In the genomic region with DNA sequence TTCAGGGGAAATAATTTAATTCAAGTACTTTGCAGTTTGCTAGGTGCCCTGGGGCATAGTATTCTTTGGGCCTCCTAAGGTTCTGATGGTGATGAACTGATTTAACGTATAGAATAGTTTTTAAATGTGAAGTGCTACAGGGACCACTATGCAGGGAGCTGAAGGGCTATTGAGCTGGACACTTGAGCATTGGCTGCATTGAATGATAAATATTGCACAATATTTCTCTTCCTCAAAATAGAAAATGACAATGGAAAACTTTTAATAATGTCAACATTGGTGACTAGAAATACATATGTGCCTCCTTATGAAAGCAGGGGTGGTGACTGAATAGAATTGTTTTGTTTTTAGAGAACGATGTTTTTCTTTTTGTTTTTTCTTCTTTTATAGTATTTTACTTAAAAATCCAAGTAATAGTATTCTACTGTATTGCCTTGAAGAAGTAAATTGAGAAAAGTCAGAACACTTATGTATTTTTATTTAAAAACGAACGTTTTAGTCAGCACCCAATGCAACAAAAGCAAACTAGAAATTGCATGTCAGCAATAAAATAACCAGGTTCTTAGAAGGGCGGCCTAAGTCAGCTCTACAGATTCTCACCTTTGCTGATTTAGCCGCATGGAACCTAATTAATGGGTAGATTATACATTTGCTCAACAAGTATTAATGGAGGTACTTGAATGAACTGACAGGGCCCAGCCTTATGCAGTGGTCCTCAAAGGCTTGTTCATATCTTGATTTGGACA, we compare ENCODE assay signal across 34 cellular contexts.
"Had no signal": no experiment of that assay in that cellular context is flagged by ENCODE, and none has a peak within 500 bp of the region (broad histone marks: within the 10 kb centered on the region; RNA-seq: fewer than 3 reads in every experiment).

No MANE protein-coding gene starts in this region.

- H3K4me3 ChIP-seq: adrenal gland, body of pancreas, esophagus squamous epithelium had no signal

- H3K27ac Mint-ChIP-seq: activated B cell treated with CpG ODN at 0.5 μM for 24 hours; activated CD8-positive, alpha-beta T cell treated with anti-CD3 and anti-CD28 coated beads for 36 hours; activated naive CD4-positive, alpha-beta T cell treated with anti-CD3 and anti-CD28 coated beads, Interleukin-2, amount 50 U/mL, for 24 hours; activated naive CD8-positive, alpha-beta T cell treated with anti-CD3 and anti-CD28 coated beads for 36 hours; activated naive CD8-positive, alpha-beta T cell treated with anti-CD3 and anti-CD28 coated beads, Interleukin-2, amount 50 U/mL, for 24 hours; activated T-helper 17 cell treated with anti-CD3 and anti-CD28 coated beads, Interleukin-2, amount 50 U/mL, for 72 hours; T-helper 1 cell treated with Interleukin-12 subunit alpha and Interleukin-12 subunit beta and Interleukin-4 antibody, amounts not matched to agents 30 μg/mL and 1 μg/mL, for 36 hours; T-helper 2 cell treated with Interferon-gamma antibody and Interleukin-4, amounts not matched to agents 5 μg/mL and 100 μg/mL, for 36 hours had no signal

- H3K36me3 Mint-ChIP-seq: activated naive CD4-positive, alpha-beta T cell treated with anti-CD3 and anti-CD28 coated beads, Interleukin-2, amount 50 U/mL, for 24 hours; activated naive CD8-positive, alpha-beta T cell treated with anti-CD3 and anti-CD28 coated beads for 36 hours had no signal

- H3K9me3 ChIP-seq: adrenal gland, body of pancreas, esophagus squamous epithelium had no signal

- ATAC-seq: activated CD4-positive, CD25-positive, alpha-beta regulatory T cell treated with anti-CD3 and anti-CD28 coated beads, Interleukin-2, amount 50 U/mL, for 24 hours; activated CD8-positive, alpha-beta T cell treated with anti-CD3 and anti-CD28 coated beads for 36 hours; activated naive CD8-positive, alpha-beta T cell treated with anti-CD3 and anti-CD28 coated beads, Interleukin-2, amount 50 U/mL, for 24 hours; activated T-cell treated with anti-CD3 and anti-CD28 coated beads, Interleukin-2, amount 50 U/mL, for 4 hours; activated T-helper 17 cell treated with anti-CD3 and anti-CD28 coated beads, Interleukin-2, amount 50 U/mL, for 72 hours; body of pancreas had no signal

- H3K36me3 ChIP-seq: adrenal gland, esophagus squamous epithelium, WERI-Rb-1 had no signal

- H3K27me3 ChIP-seq: adrenal gland, esophagus squamous epithelium had no signal

- H3K4me1 ChIP-seq: adrenal gland, body of pancreas had no signal

- H3K27ac ChIP-seq: adrenal gland, body of pancreas, epithelial cell of prostate, esophagus squamous epithelium, WERI-Rb-1 had no signal

- FAIRE-seq: colon, endometrium, endothelial cell of umbilical vein, frontal cortex had no signal

- DNase-seq: activated B cell treated with CpG ODN at 0.5 μM for 24 hours; activated CD4-positive, alpha-beta T cell treated with anti-CD3 and anti-CD28 coated beads for 48 hours; activated CD4-positive, alpha-beta T cell treated with anti-CD3 and anti-CD28 coated beads, Interleukin-2, amount 50 U/mL, for 1 hour; activated CD4-positive, alpha-beta T cell treated with anti-CD3 and anti-CD28 coated beads, Interleukin-2, amount 50 U/mL, for 48 hours; activated CD8-positive, alpha-beta memory T cell treated with anti-CD3 and anti-CD28 coated beads for 24 hours; activated CD8-positive, alpha-beta T cell treated with anti-CD3 and anti-CD28 coated beads for 36 hours; activated effector memory CD4-positive, alpha-beta T cell treated with Interleukin-2 at 50 U/mL for 16 hours; activated gamma-delta T cell treated with Interleukin-2 at 50 U/mL for 16 hours; activated naive CD4-positive, alpha-beta T cell treated with Interleukin-2 at 50 U/mL for 16 hours; activated naive CD8-positive, alpha-beta T cell treated with anti-CD3 and anti-CD28 coated beads for 36 hours; activated naive CD8-positive, alpha-beta T cell treated with anti-CD3 and anti-CD28 coated beads, Interleukin-2, amount 50 U/mL, for 24 hours; activated T-cell treated with anti-CD3 and anti-CD28 coated beads, Interleukin-2, amount 50 U/mL, for 4 hours; adrenal gland; amygdala; aorta; body of pancreas; caudate nucleus; cortex of kidney; dermis blood vessel endothelial cell; effector CD4-positive, alpha-beta T cell; esophagus squamous epithelium; head of caudate nucleus; T1000; WERI-Rb-1 had no signal

- H3K27me3 Mint-ChIP-seq: activated B cell treated with CpG ODN at 0.5 μM for 24 hours; activated CD8-positive, alpha-beta T cell treated with anti-CD3 and anti-CD28 coated beads for 36 hours; activated naive CD4-positive, alpha-beta T cell treated with anti-CD3 and anti-CD28 coated beads, Interleukin-2, amount 50 U/mL, for 24 hours; activated naive CD8-positive, alpha-beta T cell treated with anti-CD3 and anti-CD28 coated beads for 36 hours; activated naive CD8-positive, alpha-beta T cell treated with anti-CD3 and anti-CD28 coated beads, Interleukin-2, amount 50 U/mL, for 24 hours; activated T-helper 17 cell treated with anti-CD3 and anti-CD28 coated beads, Interleukin-2, amount 50 U/mL, for 72 hours had no signal

- H3K4me3 Mint-ChIP-seq: activated B cell treated with CpG ODN at 0.5 μM for 24 hours; activated CD8-positive, alpha-beta T cell treated with anti-CD3 and anti-CD28 coated beads for 36 hours; activated naive CD4-positive, alpha-beta T cell treated with anti-CD3 and anti-CD28 coated beads, Interleukin-2, amount 50 U/mL, for 24 hours; activated naive CD8-positive, alpha-beta T cell treated with anti-CD3 and anti-CD28 coated beads for 36 hours; activated naive CD8-positive, alpha-beta T cell treated with anti-CD3 and anti-CD28 coated beads, Interleukin-2, amount 50 U/mL, for 24 hours; activated T-cell treated with anti-CD3 and anti-CD28 coated beads, Interleukin-2, amount 50 U/mL, for 4 hours; activated T-helper 17 cell treated with anti-CD3 and anti-CD28 coated beads, Interleukin-2, amount 50 U/mL, for 72 hours; T-helper 1 cell treated with Interleukin-12 subunit alpha and Interleukin-12 subunit beta and Interleukin-4 antibody, amounts not matched to agents 30 μg/mL and 1 μg/mL, for 36 hours; T-helper 2 cell treated with Interferon-gamma antibody and Interleukin-4, amounts not matched to agents 5 μg/mL and 100 μg/mL, for 36 hours had no signal
